In genomic region chr12:1474567-1475153, GRCh38 we compare ENCODE assay signal across 1 cellular context.
TF ChIP-seq lines count a peak whose summit lies in the region.

No MANE protein-coding gene starts in this region.

TF ChIP-seq in HEK293, 187 proteins besides CTCF, POLR2A, EP300 and RAD21 (continued from another document):
- TF ChIP-seq REST (tag by site-specific recombination; IDR thresholded peaks at IDR 0.05) (no peak), ZNF175 (tag by site-specific recombination; IDR thresholded peaks at IDR 0.05) (no peak), OVOL3 (tag by site-specific recombination; IDR thresholded peaks at IDR 0.05) (no peak), ZNF184 (tag by site-specific recombination; IDR thresholded peaks at IDR 0.05) (no peak), ZNF777 (tag by site-specific recombination; IDR thresholded peaks at IDR 0.05; ENCODE audit: borderline replicate concordance) (no peak), PBX3 (CRISPR knock-in tag; IDR thresholded peaks at IDR 0.05) (0 out of 2 replicates have a peak, but pooled peaks have one; percentile 22), TRIM28 (IDR thresholded peaks at IDR 0.05; ENCODE audit: borderline replicate concordance, low read length) (peak; percentile 13; the same call in 1 of the 2 replicates), ZNF530 (tag by site-specific recombination; IDR thresholded peaks at IDR 0.05; ENCODE audit: low read depth) (no peak), ZBTB17 (tag by site-specific recombination; IDR thresholded peaks at IDR 0.05) (peak; percentile 24; the same call in 1 of the 2 replicates), ZNF830 (tag by site-specific recombination; IDR thresholded peaks at IDR 0.05; ENCODE audit: low read depth) (no peak), ZNF521 (tag by site-specific recombination; IDR thresholded peaks at IDR 0.05) (no peak), ZNF596 (tag by site-specific recombination; IDR thresholded peaks at IDR 0.05) (peak; percentile 38; the same call in 1 of the 2 replicates), ZSCAN16 (tag by site-specific recombination; IDR thresholded peaks at IDR 0.05) (peak; percentile 86), ZNF707 (tag by site-specific recombination; IDR thresholded peaks at IDR 0.05) (no peak), ZNF239 (tag by site-specific recombination; IDR thresholded peaks at IDR 0.05) (no peak), ZSCAN30 (tag by site-specific recombination; IDR thresholded peaks at IDR 0.05) (0 out of 2 replicates have a peak, but pooled peaks have one; percentile 35), ZNF24 (tag by site-specific recombination; IDR thresholded peaks at IDR 0.05) (0 out of 2 replicates have a peak, but pooled peaks have one; percentile 21), ZBTB8A (tag by site-specific recombination; IDR thresholded peaks at IDR 0.05) (no peak), ZNF174 (tag by site-specific recombination; IDR thresholded peaks at IDR 0.05) (no peak), ZNF768 (tag by site-specific recombination; IDR thresholded peaks at IDR 0.05) (no peak), WT1 (tag by site-specific recombination; IDR thresholded peaks at IDR 0.05) (no peak), GLI4 (tag by site-specific recombination; IDR thresholded peaks at IDR 0.05) (no peak), ZNF449 (tag by site-specific recombination; IDR thresholded peaks at IDR 0.05) (no peak), ZNF785 (tag by site-specific recombination; IDR thresholded peaks at IDR 0.05) (no peak), ZNF48 (tag by site-specific recombination; IDR thresholded peaks at IDR 0.05) (no peak), ZNF488 (tag by site-specific recombination; IDR thresholded peaks at IDR 0.05) (no peak), KLF8 (tag by site-specific recombination; IDR thresholded peaks at IDR 0.05) (no peak), ZBTB7A (tag by site-specific recombination; IDR thresholded peaks at IDR 0.05; ENCODE audit: low read depth) (no peak), ZNF426 (tag by site-specific recombination; IDR thresholded peaks at IDR 0.05) (no peak), ZNF600 (tag by site-specific recombination; IDR thresholded peaks at IDR 0.05) (peak; percentile 67), ZNF473 (tag by site-specific recombination; IDR thresholded peaks at IDR 0.05) (no peak), KLF1 (tag by site-specific recombination; IDR thresholded peaks at IDR 0.05) (no peak), KLF10 (tag by site-specific recombination; IDR thresholded peaks at IDR 0.05) (no peak), ZNF341 (tag by site-specific recombination; IDR thresholded peaks at IDR 0.05; ENCODE audit: low read depth) (no peak)
- TF ChIP-seq, protein P1, sequence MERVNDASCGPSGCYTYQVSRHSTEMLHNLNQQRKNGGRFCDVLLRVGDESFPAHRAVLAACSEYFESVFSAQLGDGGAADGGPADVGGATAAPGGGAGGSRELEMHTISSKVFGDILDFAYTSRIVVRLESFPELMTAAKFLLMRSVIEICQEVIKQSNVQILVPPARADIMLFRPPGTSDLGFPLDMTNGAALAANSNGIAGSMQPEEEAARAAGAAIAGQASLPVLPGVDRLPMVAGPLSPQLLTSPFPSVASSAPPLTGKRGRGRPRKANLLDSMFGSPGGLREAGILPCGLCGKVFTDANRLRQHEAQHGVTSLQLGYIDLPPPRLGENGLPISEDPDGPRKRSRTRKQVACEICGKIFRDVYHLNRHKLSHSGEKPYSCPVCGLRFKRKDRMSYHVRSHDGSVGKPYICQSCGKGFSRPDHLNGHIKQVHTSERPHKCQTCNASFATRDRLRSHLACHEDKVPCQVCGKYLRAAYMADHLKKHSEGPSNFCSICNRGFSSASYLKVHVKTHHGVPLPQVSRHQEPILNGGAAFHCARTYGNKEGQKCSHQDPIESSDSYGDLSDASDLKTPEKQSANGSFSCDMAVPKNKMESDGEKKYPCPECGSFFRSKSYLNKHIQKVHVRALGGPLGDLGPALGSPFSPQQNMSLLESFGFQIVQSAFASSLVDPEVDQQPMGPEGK (tag by site-specific recombination; IDR thresholded peaks at IDR 0.05), result 0 out of 2 replicates have a peak, but pooled peaks have one; percentile 11
